ENCODE assay signal across 13 cellular contexts in the genomic region with DNA sequence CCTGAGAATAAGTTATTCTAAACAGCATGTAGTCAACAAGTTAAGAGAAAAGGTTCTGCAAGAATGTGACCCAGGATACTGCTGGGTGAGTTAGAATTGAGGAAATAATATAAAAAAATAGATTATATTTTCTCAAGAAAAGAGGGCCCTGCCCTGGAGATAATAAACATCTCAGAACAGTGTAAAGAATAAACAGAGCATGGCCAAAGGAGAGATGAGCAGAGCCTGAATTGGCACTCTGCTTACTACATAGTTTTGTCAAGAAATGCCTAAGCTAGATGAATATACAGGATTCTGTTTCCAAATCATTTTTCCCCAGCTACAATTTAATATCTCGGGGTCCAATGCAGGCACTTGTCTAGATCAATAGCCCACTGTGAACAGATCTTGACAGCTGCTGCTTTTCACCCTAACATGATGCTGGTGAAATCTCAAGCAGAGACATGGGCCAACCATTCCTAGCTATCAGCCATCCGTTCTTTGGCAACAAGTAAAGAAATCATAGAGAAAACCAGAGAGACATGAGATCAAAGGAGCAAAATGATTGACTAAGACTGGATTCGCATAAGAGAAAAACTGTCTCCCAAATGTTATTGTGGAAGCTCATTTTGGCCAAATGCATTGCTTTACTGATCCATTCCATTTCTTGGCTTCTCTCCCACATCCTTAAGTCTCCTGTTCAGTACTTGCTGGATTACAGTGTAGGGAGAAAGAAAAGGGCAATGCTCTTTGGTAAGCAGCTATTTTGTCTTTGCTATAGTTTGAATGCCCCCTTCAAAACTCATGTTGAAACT.
DNase-seq lines count a peak whose midpoint lies in the region; ATAC-seq and TF ChIP-seq lines count a peak whose summit lies in the region.
"Had no signal": no experiment of that assay in that cellular context is flagged by ENCODE, and none has a peak within 500 bp of the region (broad histone marks: within the 10 kb centered on the region; RNA-seq: fewer than 3 reads in every experiment).

No MANE protein-coding gene starts in this region.

- POLR2A ChIA-PET in SK-N-SH (lab: Yijun Ruan, JAX) = no interaction called here
- POLR2A ChIA-PET in naive thymus-derived CD8-positive, alpha-beta T cell (lab: Charles Lee) = no interaction called here

- no peaks in the 10 kb centered on the region for H3K36me3 ChIP-seq in SK-N-SH (replicated peaks in 1 of 2; ENCODE audit: control insufficient read depth in 1 of 2, insufficient read depth in 2 of 2, low read length in 1 of 2)
- H3K36me3 ChIP-seq: BLaER1 treated with 17β-estradiol and CSF1 and Interleukin-3, amounts not matched to agents 10 nM and 100 nM had no signal

- no peaks in the 10 kb centered on the region for H4K20me1 ChIP-seq in SK-N-SH (ENCODE audit: insufficient read depth)
- H4K20me1 ChIP-seq: BLaER1 treated with 17β-estradiol and CSF1 and Interleukin-3, amounts not matched to agents 10 nM and 100 nM had no signal

- H3K4me1 ChIP-seq in SK-N-SH (ENCODE audit: control insufficient read depth in 1 of 2, insufficient read depth in 2 of 2, low read depth in 1 of 2, low read length in 1 of 2) = no peaks in the 10 kb centered on the region; a peak in 1 of 4 replicates
- H3K4me1 ChIP-seq: BLaER1 treated with 17β-estradiol and CSF1 and Interleukin-3, amounts not matched to agents 10 nM and 100 nM had no signal

- H3K27ac Mint-ChIP-seq in naive thymus-derived CD8-positive, alpha-beta T cell = no peak overlapping the region
- H3K27ac Mint-ChIP-seq: CD4-positive, CD25-positive, alpha-beta regulatory T cell; H9 had no signal

- TF ChIP-seq RAD21 in SK-N-SH (IDR thresholded peaks at IDR 0.05; ENCODE audit: low read length) = no peak

- H3K9me2 ChIP-seq in SK-N-SH = no peaks in the 10 kb centered on the region

- no peak overlapping the region for H3K4me3 ChIP-seq in SK-N-SH (ENCODE audit: low read depth in 2 of 2, low read length in 1 of 2)
- H3K4me3 ChIP-seq in fibroblast of the aortic adventitia (ENCODE audit: low read depth, low read length) = no peak overlapping the region
- H3K4me3 ChIP-seq: BLaER1 treated with 17β-estradiol and CSF1 and Interleukin-3, amounts not matched to agents 10 nM and 100 nM had no signal

- no peaks in the 10 kb centered on the region for H3K4me1 Mint-ChIP-seq in naive thymus-derived CD8-positive, alpha-beta T cell
- H3K4me1 Mint-ChIP-seq: CD4-positive, CD25-positive, alpha-beta regulatory T cell had no signal

- no peak for TF ChIP-seq EP300 in SK-N-SH (IDR thresholded peaks at IDR 0.05; ENCODE audit: borderline replicate concordance in 1 of 2, low read depth in 1 of 2, low read length in 1 of 2)

- no peak overlapping the region for H3K4me2 ChIP-seq in SK-N-SH
- H3K4me2 ChIP-seq: BLaER1 treated with 17β-estradiol and CSF1 and Interleukin-3, amounts not matched to agents 10 nM and 100 nM had no signal

- TF ChIP-seq CTCF in SK-N-SH (IDR thresholded peaks at IDR 0.05) (no peak), fibroblast of the aortic adventitia (IDR thresholded peaks at IDR 0.05; ENCODE audit: insufficient read depth, low read length) (no peak)

- no peaks in the 10 kb centered on the region for H3K27me3 Mint-ChIP-seq in naive thymus-derived CD8-positive, alpha-beta T cell
- H3K27me3 Mint-ChIP-seq: CD4-positive, CD25-positive, alpha-beta regulatory T cell had no signal

- DNase-seq in SK-N-SH (no peak), dedifferentiated amniotic fluid mesenchymal stem cell (ENCODE audit: extremely low spot score) (peak; percentile 17), fibroblast of the aortic adventitia (ENCODE audit: low read depth) (peak; percentile 38), cerebellum (ENCODE audit: low spot score) (no peak), NCI-H526 treated with DMSO at 0.1 percent for 48 hours (lab: John Stamatoyannopoulos, UW) (no peak)
- DNase-seq in naive thymus-derived CD8-positive, alpha-beta T cell = no peak
- DNase-seq: 8988T; CD4-positive, CD25-positive, alpha-beta regulatory T cell; GOT3; H9 had no signal

- WGBS in SK-N-SH (ENCODE audit: low lambda C conversion rate) = 77% methylated on average over 3 of the region's 3 CpGs

- CTCF ChIA-PET in SK-N-SH (lab: Yijun Ruan, JAX) = no interaction called here

- no peaks in the 10 kb centered on the region for H3K27me3 ChIP-seq in SK-N-SH (ENCODE audit: insufficient read depth)
- H3K27me3 ChIP-seq: BLaER1 treated with 17β-estradiol and CSF1 and Interleukin-3, amounts not matched to agents 10 nM and 100 nM had no signal

- H2AFZ ChIP-seq in SK-N-SH (ENCODE audit: low read depth) = no peak overlapping the region

- H3K9me3 ChIP-seq in SK-N-SH = no peaks in the 10 kb centered on the region

- ATAC-seq in SK-N-SH treated with all-trans-retinoic acid at 6 μM for 48 hours (peak; percentile 54), GM21717 (IDR thresholded peaks at IDR 0.05; ENCODE audit: unreplicated experiment) (no peak)
- ATAC-seq in naive thymus-derived CD8-positive, alpha-beta T cell = no peak

- H3K27ac ChIP-seq in SK-N-SH (ENCODE audit: low read depth in 2 of 2, low read length in 1 of 2) = no peak overlapping the region
- H3K27ac ChIP-seq: BLaER1 treated with 17β-estradiol and CSF1 and Interleukin-3, amounts not matched to agents 10 nM and 100 nM had no signal

- H3K9ac ChIP-seq in SK-N-SH = no peak overlapping the region
- H3K9ac ChIP-seq: BLaER1 treated with 17β-estradiol and CSF1 and Interleukin-3, amounts not matched to agents 10 nM and 100 nM had no signal

- no peaks in the 10 kb centered on the region for H3F3A ChIP-seq in SK-N-SH (replicated peaks; ENCODE audit: insufficient read depth)

- no peaks in the 10 kb centered on the region for H3K79me2 ChIP-seq in SK-N-SH (ENCODE audit: insufficient read depth)

- no peak overlapping the region for H3K4me3 Mint-ChIP-seq in naive thymus-derived CD8-positive, alpha-beta T cell
- H3K4me3 Mint-ChIP-seq: CD4-positive, CD25-positive, alpha-beta regulatory T cell; H9 had no signal

- peaks cover 0 to 15% (median 2%) of the 10 kb centered on the region in 9 donors for H3K9me3 Mint-ChIP-seq in naive thymus-derived CD8-positive, alpha-beta T cell
- H3K9me3 Mint-ChIP-seq: H9 had no signal

- H3K36me3 Mint-ChIP-seq in naive thymus-derived CD8-positive, alpha-beta T cell = no peaks in the 10 kb centered on the region
- H3K36me3 Mint-ChIP-seq: CD4-positive, CD25-positive, alpha-beta regulatory T cell had no signal

TF ChIP-seq in SK-N-SH treated with all-trans-retinoic acid at 6 μM for 48 hours, 23 proteins besides CTCF, POLR2A, EP300 and RAD21 (continues in another document):
- TF ChIP-seq, protein P1, sequence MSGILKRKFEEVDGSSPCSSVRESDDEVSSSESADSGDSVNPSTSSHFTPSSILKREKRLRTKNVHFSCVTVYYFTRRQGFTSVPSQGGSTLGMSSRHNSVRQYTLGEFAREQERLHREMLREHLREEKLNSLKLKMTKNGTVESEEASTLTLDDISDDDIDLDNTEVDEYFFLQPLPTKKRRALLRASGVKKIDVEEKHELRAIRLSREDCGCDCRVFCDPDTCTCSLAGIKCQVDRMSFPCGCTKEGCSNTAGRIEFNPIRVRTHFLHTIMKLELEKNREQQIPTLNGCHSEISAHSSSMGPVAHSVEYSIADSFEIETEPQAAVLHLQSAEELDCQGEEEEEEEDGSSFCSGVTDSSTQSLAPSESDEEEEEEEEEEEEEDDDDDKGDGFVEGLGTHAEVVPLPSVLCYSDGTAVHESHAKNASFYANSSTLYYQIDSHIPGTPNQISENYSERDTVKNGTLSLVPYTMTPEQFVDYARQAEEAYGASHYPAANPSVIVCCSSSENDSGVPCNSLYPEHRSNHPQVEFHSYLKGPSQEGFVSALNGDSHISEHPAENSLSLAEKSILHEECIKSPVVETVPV (CRISPR knock-in tag; IDR thresholded peaks at IDR 0.05) = no peak
- TF ChIP-seq TCF4 (CRISPR knock-in tag; IDR thresholded peaks at IDR 0.05; ENCODE audit: borderline replicate concordance) = no peak
- no peak for TF ChIP-seq ZFP3 (CRISPR knock-in tag; IDR thresholded peaks at IDR 0.05)
- no peak for TF ChIP-seq ZNF8 (CRISPR knock-in tag; IDR thresholded peaks at IDR 0.05)
- TF ChIP-seq SNAI2 (CRISPR knock-in tag; IDR thresholded peaks at IDR 0.05) = no peak
- TF ChIP-seq ARNTL (CRISPR knock-in tag; IDR thresholded peaks at IDR 0.05; ENCODE audit: borderline replicate concordance, low read depth) = no peak
- TF ChIP-seq GLIS3 (CRISPR knock-in tag; IDR thresholded peaks at IDR 0.05) = no peak
- no peak for TF ChIP-seq ZFP30 (CRISPR knock-in tag; IDR thresholded peaks at IDR 0.05)
- no peak for TF ChIP-seq ISL1 (CRISPR knock-in tag; IDR thresholded peaks at IDR 0.05)
- TF ChIP-seq TOX (CRISPR knock-in tag; IDR thresholded peaks at IDR 0.05; ENCODE audit: borderline replicate concordance) = no peak
- no peak for TF ChIP-seq ZNF70 (CRISPR knock-in tag; IDR thresholded peaks at IDR 0.05)
- TF ChIP-seq CSDC2 (CRISPR knock-in tag; IDR thresholded peaks at IDR 0.05) = no peak

TF ChIP-seq in SK-N-SH, 30 proteins besides CTCF, POLR2A, EP300 and RAD21 (continues in another document):
- TF ChIP-seq TAF1 (IDR thresholded peaks at IDR 0.05; ENCODE audit: borderline replicate concordance, low read depth, low read length) (no peak), CHD2 (IDR thresholded peaks at IDR 0.05; ENCODE audit: low read length, partially characterized antibody) (no peak), POLR2AphosphoS5 (IDR thresholded peaks at IDR 0.05; ENCODE audit: low read depth, low read length) (no peak), MXI1 (IDR thresholded peaks at IDR 0.05; ENCODE audit: low read depth, low read length) (no peak)
- TF ChIP-seq, protein P2, sequence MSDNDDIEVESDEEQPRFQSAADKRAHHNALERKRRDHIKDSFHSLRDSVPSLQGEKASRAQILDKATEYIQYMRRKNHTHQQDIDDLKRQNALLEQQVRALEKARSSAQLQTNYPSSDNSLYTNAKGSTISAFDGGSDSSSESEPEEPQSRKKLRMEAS (IDR thresholded peaks at IDR 0.05; ENCODE audit: low read depth) = no peak
- TF ChIP-seq, protein P3, sequence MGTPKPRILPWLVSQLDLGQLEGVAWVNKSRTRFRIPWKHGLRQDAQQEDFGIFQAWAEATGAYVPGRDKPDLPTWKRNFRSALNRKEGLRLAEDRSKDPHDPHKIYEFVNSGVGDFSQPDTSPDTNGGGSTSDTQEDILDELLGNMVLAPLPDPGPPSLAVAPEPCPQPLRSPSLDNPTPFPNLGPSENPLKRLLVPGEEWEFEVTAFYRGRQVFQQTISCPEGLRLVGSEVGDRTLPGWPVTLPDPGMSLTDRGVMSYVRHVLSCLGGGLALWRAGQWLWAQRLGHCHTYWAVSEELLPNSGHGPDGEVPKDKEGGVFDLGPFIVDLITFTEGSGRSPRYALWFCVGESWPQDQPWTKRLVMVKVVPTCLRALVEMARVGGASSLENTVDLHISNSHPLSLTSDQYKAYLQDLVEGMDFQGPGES (IDR thresholded peaks at IDR 0.05; ENCODE audit: low read depth, low read length) = no peak
- TF ChIP-seq, protein P4, sequence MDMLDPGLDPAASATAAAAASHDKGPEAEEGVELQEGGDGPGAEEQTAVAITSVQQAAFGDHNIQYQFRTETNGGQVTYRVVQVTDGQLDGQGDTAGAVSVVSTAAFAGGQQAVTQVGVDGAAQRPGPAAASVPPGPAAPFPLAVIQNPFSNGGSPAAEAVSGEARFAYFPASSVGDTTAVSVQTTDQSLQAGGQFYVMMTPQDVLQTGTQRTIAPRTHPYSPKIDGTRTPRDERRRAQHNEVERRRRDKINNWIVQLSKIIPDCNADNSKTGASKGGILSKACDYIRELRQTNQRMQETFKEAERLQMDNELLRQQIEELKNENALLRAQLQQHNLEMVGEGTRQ (IDR thresholded peaks at IDR 0.05; ENCODE audit: borderline replicate concordance, low read depth, low read length) = no peak

Comparison
In these comparisons a context has a peak if more than half of its experiments do, and no peak if none do; other contexts are left out.
1. DNase-seq: peak in dedifferentiated amniotic fluid mesenchymal stem cell (single experiment) and fibroblast of the aortic adventitia (single experiment); none in SK-N-SH (single experiment), naive thymus-derived CD8-positive, alpha-beta T cell (0 of 10), cerebellum (single experiment) and NCI-H526 treated with DMSO at 0.1 percent for 48 hours (single experiment).